In the genomic region with DNA sequence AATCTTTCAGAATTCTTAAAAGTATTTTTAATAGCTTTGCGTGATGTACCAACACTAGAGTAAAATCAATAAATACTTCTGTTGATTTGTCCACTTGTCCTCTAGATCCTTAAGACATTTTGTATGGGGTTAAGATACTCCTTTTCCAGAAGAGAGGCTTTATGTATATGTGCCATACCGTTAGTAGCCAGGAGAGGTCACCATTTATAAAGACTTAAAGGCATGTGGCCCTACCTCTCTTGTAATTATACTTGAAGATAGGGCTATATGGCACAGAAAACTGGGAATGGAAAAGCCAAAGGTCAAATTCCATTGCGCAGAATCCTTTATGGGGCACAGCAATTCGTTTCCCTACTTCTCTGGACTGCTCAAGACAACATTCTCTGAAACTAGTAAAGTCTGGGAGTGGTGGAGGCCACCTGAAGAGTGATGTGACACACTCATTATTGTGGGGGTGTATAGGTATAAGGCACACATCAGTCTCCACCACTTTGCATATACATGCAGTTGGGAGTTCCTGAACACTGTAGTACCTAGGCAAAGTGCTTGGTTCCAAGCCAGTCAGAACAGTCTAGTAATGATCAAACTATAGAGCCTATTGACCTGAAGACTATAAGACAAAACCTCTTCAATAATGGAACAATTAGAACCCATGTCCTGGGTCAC, we compare ENCODE assay signal across 8 cellular contexts.
A peak's percentile ranks its signal among the peaks of the same experiment; 100 is the strongest.
DNase-seq lines count a peak whose midpoint lies in the region; ATAC-seq and TF ChIP-seq lines count a peak whose summit lies in the region.

No MANE protein-coding gene starts in this region.

- peaks cover 0 to 7% (median 0%) of the 10 kb centered on the region in 7 donors for H3K9me3 Mint-ChIP-seq in CD4-positive, CD25-positive, alpha-beta regulatory T cell
- H3K9me3 Mint-ChIP-seq in WTC11, result peaks cover 31% of the 10 kb centered on the region

- peak overlapping the region in 1 of 3 donors; percentile 6 for H3K27ac Mint-ChIP-seq in CD4-positive, CD25-positive, alpha-beta regulatory T cell
- H3K27ac Mint-ChIP-seq in WTC11, result no peak overlapping the region

- intact Hi-C loops in right cardiac atrium (cut with DNase I), result no loop called here

- WGBS in right cardiac atrium, result 36% methylated on average over 4 of the region's 4 CpGs

- no peaks in the 10 kb centered on the region for H3K27me3 Mint-ChIP-seq in CD4-positive, CD25-positive, alpha-beta regulatory T cell
- H3K27me3 Mint-ChIP-seq in WTC11 (ENCODE audit: low read depth), result peaks cover 7% of the 10 kb centered on the region

- peaks cover 0 to 8% of the 10 kb centered on the region in 2 experiments for H3K9me3 ChIP-seq in CD4-positive, CD25-positive, alpha-beta regulatory T cell (ENCODE audit: control insufficient read depth in 2 of 2, low read length in 2 of 2)
- no peaks in the 10 kb centered on the region for H3K9me3 ChIP-seq in right cardiac atrium (ENCODE audit: control insufficient read depth, low read length)

- no peaks in the 10 kb centered on the region for H3K4me1 ChIP-seq in CD4-positive, CD25-positive, alpha-beta regulatory T cell (ENCODE audit: control insufficient read depth, insufficient read depth, low read length, poor library complexity, severe bottlenecking)
- H3K4me1 ChIP-seq in right cardiac atrium (ENCODE audit: control insufficient read depth, insufficient read depth, low read length), result peaks cover 2% of the 10 kb centered on the region

- H3K36me3 Mint-ChIP-seq in CD4-positive, CD25-positive, alpha-beta regulatory T cell, result no peaks in the 10 kb centered on the region
- peaks cover 23% of the 10 kb centered on the region for H3K36me3 Mint-ChIP-seq in WTC11

- no peaks in the 10 kb centered on the region for H3K27me3 ChIP-seq in CD4-positive, CD25-positive, alpha-beta regulatory T cell (ENCODE audit: control insufficient read depth, insufficient read depth, low read length)
- no peaks in the 10 kb centered on the region for H3K27me3 ChIP-seq in right cardiac atrium (ENCODE audit: control insufficient read depth, insufficient read depth)

- no peak overlapping the region for H3K4me3 Mint-ChIP-seq in CD4-positive, CD25-positive, alpha-beta regulatory T cell
- no peak overlapping the region for H3K4me3 Mint-ChIP-seq in WTC11

- no peak overlapping the region for H3K4me3 ChIP-seq in CD4-positive, CD25-positive, alpha-beta regulatory T cell (ENCODE audit: low read depth, low read length)
- no peak overlapping the region for H3K4me3 ChIP-seq in right cardiac atrium (ENCODE audit: low read length)

- peak in 2 of 3 donors; percentile 13 to 55 for DNase-seq in CD4-positive, CD25-positive, alpha-beta regulatory T cell
- DNase-seq in NCI-H2171 (lab: John Stamatoyannopoulos, UW), result peak; percentile 2
- DNase-seq in WTC11 (ENCODE audit: low spot score), result no peak
- no peak for DNase-seq in right cardiac atrium
- peak; percentile 18 for DNase-seq in smooth muscle cell of the brain vasculature (ENCODE audit: low read depth, low spot score)
- DNase-seq in activated effector memory CD4-positive, alpha-beta T cell treated with Interleukin-2 at 50 U/mL for 16 hours, result no peak

- peak in 1 of 2 donors; percentile 47 for ATAC-seq in CD4-positive, CD25-positive, alpha-beta regulatory T cell (ENCODE audit: low read depth in 2 of 2)
- ATAC-seq in GM18517 (IDR thresholded peaks at IDR 0.05; ENCODE audit: unreplicated experiment) (peak; percentile 48), HG02970 (IDR thresholded peaks at IDR 0.05; ENCODE audit: low FRiP score, unreplicated experiment) (peak; percentile 67), WTC11 (peak; percentile 87), right cardiac atrium (peak; percentile 62 to 73)

- no peak overlapping the region for H3K27ac ChIP-seq in CD4-positive, CD25-positive, alpha-beta regulatory T cell (ENCODE audit: insufficient read depth, low read length, poor library complexity, severe bottlenecking)
- H3K27ac ChIP-seq in right cardiac atrium (ENCODE audit: low read length), result no peak overlapping the region

- peak; percentile 58 for TF ChIP-seq CTCF in WTC11 (IDR thresholded peaks at IDR 0.05)

- POLR2A ChIA-PET in WTC11 (lab: Charles Lee), result no interaction called here

- CTCF ChIA-PET in WTC11 (lab: Charles Lee), result no interaction called here

- no peaks in the 10 kb centered on the region for H3K4me1 Mint-ChIP-seq in CD4-positive, CD25-positive, alpha-beta regulatory T cell
- H3K4me1 Mint-ChIP-seq in WTC11, result peaks cover 28% of the 10 kb centered on the region

- no peaks in the 10 kb centered on the region for H3K36me3 ChIP-seq in CD4-positive, CD25-positive, alpha-beta regulatory T cell (ENCODE audit: control insufficient read depth, insufficient read depth, low read length)

TF ChIP-seq in WTC11, 78 proteins besides CTCF, POLR2A, EP300 and RAD21 (continues in another document):
- TF ChIP-seq, protein P1, sequence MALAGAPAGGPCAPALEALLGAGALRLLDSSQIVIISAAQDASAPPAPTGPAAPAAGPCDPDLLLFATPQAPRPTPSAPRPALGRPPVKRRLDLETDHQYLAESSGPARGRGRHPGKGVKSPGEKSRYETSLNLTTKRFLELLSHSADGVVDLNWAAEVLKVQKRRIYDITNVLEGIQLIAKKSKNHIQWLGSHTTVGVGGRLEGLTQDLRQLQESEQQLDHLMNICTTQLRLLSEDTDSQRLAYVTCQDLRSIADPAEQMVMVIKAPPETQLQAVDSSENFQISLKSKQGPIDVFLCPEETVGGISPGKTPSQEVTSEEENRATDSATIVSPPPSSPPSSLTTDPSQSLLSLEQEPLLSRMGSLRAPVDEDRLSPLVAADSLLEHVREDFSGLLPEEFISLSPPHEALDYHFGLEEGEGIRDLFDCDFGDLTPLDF (CRISPR knock-in tag; IDR thresholded peaks at IDR 0.05), result no peak
- TF ChIP-seq CBFB (CRISPR knock-in tag; IDR thresholded peaks at IDR 0.05; ENCODE audit: low read depth), result no peak
- no peak for TF ChIP-seq ZSCAN18 (CRISPR knock-in tag; IDR thresholded peaks at IDR 0.05)
- no peak for TF ChIP-seq RORB (CRISPR knock-in tag; IDR thresholded peaks at IDR 0.05)
- TF ChIP-seq ZBTB21 (CRISPR knock-in tag; IDR thresholded peaks at IDR 0.05; ENCODE audit: borderline replicate concordance), result no peak
- TF ChIP-seq EMX1 (CRISPR knock-in tag; IDR thresholded peaks at IDR 0.05), result no peak
- TF ChIP-seq ZNF219 (CRISPR knock-in tag; IDR thresholded peaks at IDR 0.05; ENCODE audit: borderline replicate concordance), result no peak
- TF ChIP-seq, protein P2, sequence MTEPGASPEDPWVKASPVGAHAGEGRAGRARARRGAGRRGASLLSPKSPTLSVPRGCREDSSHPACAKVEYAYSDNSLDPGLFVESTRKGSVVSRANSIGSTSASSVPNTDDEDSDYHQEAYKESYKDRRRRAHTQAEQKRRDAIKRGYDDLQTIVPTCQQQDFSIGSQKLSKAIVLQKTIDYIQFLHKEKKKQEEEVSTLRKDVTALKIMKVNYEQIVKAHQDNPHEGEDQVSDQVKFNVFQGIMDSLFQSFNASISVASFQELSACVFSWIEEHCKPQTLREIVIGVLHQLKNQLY (CRISPR knock-in tag; IDR thresholded peaks at IDR 0.05), result no peak
- no peak for TF ChIP-seq USF1 (CRISPR knock-in tag; IDR thresholded peaks at IDR 0.05)
- no peak for TF ChIP-seq GABPB1 (CRISPR knock-in tag; IDR thresholded peaks at IDR 0.05)
- TF ChIP-seq ZNF317 (CRISPR knock-in tag; IDR thresholded peaks at IDR 0.05; ENCODE audit: borderline replicate concordance, low read depth), result no peak
- TF ChIP-seq CREM (CRISPR knock-in tag; IDR thresholded peaks at IDR 0.05), result no peak
- TF ChIP-seq NFYB (CRISPR knock-in tag; conservative IDR thresholded peaks at IDR 0.05; ENCODE audit: low read depth), result no peak
- TF ChIP-seq OVOL2 (CRISPR knock-in tag; IDR thresholded peaks at IDR 0.05; ENCODE audit: borderline replicate concordance), result no peak
- TF ChIP-seq ZMAT4 (CRISPR knock-in tag; IDR thresholded peaks at IDR 0.05), result no peak
- TF ChIP-seq, protein P3, sequence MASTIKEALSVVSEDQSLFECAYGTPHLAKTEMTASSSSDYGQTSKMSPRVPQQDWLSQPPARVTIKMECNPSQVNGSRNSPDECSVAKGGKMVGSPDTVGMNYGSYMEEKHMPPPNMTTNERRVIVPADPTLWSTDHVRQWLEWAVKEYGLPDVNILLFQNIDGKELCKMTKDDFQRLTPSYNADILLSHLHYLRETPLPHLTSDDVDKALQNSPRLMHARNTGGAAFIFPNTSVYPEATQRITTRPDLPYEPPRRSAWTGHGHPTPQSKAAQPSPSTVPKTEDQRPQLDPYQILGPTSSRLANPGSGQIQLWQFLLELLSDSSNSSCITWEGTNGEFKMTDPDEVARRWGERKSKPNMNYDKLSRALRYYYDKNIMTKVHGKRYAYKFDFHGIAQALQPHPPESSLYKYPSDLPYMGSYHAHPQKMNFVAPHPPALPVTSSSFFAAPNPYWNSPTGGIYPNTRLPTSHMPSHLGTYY (CRISPR knock-in tag; IDR thresholded peaks at IDR 0.05), result no peak

Comparison
In these comparisons a context has a peak if more than half of its experiments do, and no peak if none do; other contexts are left out.
1. DNase-seq: peak in CD4-positive, CD25-positive, alpha-beta regulatory T cell (2 of 3), NCI-H2171 (single experiment) and smooth muscle cell of the brain vasculature (single experiment); none in WTC11 (single experiment), right cardiac atrium (0 of 3) and activated effector memory CD4-positive, alpha-beta T cell treated with Interleukin-2 at 50 U/mL for 16 hours (single experiment).